Comparison of ENCODE assay signal across 1 cellular context in genomic region chr3:157475921-157476395, GRCh38.
TF ChIP-seq lines count a peak whose summit lies in the region.

No MANE protein-coding gene starts in this region.

TF ChIP-seq in HEK293, 187 proteins besides CTCF, POLR2A, EP300 and RAD21 (continued from another document and continues in another):
- TF ChIP-seq ZBTB6 (tag by site-specific recombination; IDR thresholded peaks at IDR 0.05) (no peak), SETDB1 (IDR thresholded peaks at IDR 0.05; ENCODE audit: insufficient read length, low read length) (no peak), OSR2 (tag by site-specific recombination; IDR thresholded peaks at IDR 0.05) (peak; percentile 15; the same call in 1 of the 2 replicates), ZNF148 (tag by site-specific recombination; IDR thresholded peaks at IDR 0.05; ENCODE audit: borderline replicate concordance) (no peak), ZNF513 (tag by site-specific recombination; IDR thresholded peaks at IDR 0.05) (no peak), ZNF23 (tag by site-specific recombination; IDR thresholded peaks at IDR 0.05; ENCODE audit: borderline replicate concordance) (no peak), ZNF350 (tag by site-specific recombination; IDR thresholded peaks at IDR 0.05) (no peak), HIC1 (tag by site-specific recombination; IDR thresholded peaks at IDR 0.05) (peak; percentile 87), ZNF555 (tag by site-specific recombination; conservative IDR thresholded peaks at IDR 0.05) (no peak), ZSCAN4 (tag by site-specific recombination; IDR thresholded peaks at IDR 0.05) (no peak), ZNF391 (tag by site-specific recombination; IDR thresholded peaks at IDR 0.05; ENCODE audit: borderline replicate concordance, low read depth) (no peak), ZNF785 (tag by site-specific recombination; IDR thresholded peaks at IDR 0.05) (no peak), GLI4 (tag by site-specific recombination; IDR thresholded peaks at IDR 0.05) (0 out of 2 replicates have a peak, but pooled peaks have one; percentile 14), ZNF37A (tag by site-specific recombination; IDR thresholded peaks at IDR 0.05) (no peak), FEZF1 (tag by site-specific recombination; IDR thresholded peaks at IDR 0.05) (peak; percentile 83), SALL2 (tag by site-specific recombination; IDR thresholded peaks at IDR 0.05; ENCODE audit: borderline replicate concordance) (no peak), ZNF544 (tag by site-specific recombination; IDR thresholded peaks at IDR 0.05) (no peak), ZNF202 (tag by site-specific recombination; IDR thresholded peaks at IDR 0.05; ENCODE audit: borderline replicate concordance) (no peak), ZFP37 (tag by site-specific recombination; IDR thresholded peaks at IDR 0.05) (peak; percentile 92), GLIS2 (tag by site-specific recombination; IDR thresholded peaks at IDR 0.05) (no peak), ZFP69B (tag by site-specific recombination; IDR thresholded peaks at IDR 0.05) (peak; percentile 54; the same call in 1 of the 2 replicates), IKZF3 (tag by site-specific recombination; IDR thresholded peaks at IDR 0.05) (no peak), WT1 (tag by site-specific recombination; IDR thresholded peaks at IDR 0.05) (no peak), ZNF518A (tag by site-specific recombination; conservative IDR thresholded peaks at IDR 0.05; ENCODE audit: low read depth) (peak; percentile 41; the same call in 1 of the 2 replicates), ATF2 (tag by site-specific recombination; IDR thresholded peaks at IDR 0.05; ENCODE audit: low read depth) (no peak), KLF17 (tag by site-specific recombination; IDR thresholded peaks at IDR 0.05) (no peak), ZNF791 (tag by site-specific recombination; IDR thresholded peaks at IDR 0.05) (no peak), ZIC2 (tag by site-specific recombination; IDR thresholded peaks at IDR 0.05) (no peak), ZNF658 (tag by site-specific recombination; IDR thresholded peaks at IDR 0.05) (no peak), ZNF747 (tag by site-specific recombination; IDR thresholded peaks at IDR 0.05) (no peak), ZNF585B (tag by site-specific recombination; IDR thresholded peaks at IDR 0.05) (no peak), KLF7 (tag by site-specific recombination; IDR thresholded peaks at IDR 0.05; ENCODE audit: borderline replicate concordance) (no peak), ZSCAN23 (tag by site-specific recombination; IDR thresholded peaks at IDR 0.05) (no peak), YY2 (tag by site-specific recombination; IDR thresholded peaks at IDR 0.05) (no peak), KLF1 (tag by site-specific recombination; IDR thresholded peaks at IDR 0.05) (no peak), ZNF16 (tag by site-specific recombination; IDR thresholded peaks at IDR 0.05; ENCODE audit: low read depth) (no peak), ZNF529 (tag by site-specific recombination; IDR thresholded peaks at IDR 0.05; ENCODE audit: insufficient replicate concordance) (no peak), ZNF394 (tag by site-specific recombination; IDR thresholded peaks at IDR 0.05; ENCODE audit: borderline replicate concordance) (peak; percentile 80), RBAK (tag by site-specific recombination; IDR thresholded peaks at IDR 0.05) (no peak), ZNF19 (tag by site-specific recombination; IDR thresholded peaks at IDR 0.05; ENCODE audit: low read depth) (no peak), KLF16 (tag by site-specific recombination; IDR thresholded peaks at IDR 0.05) (peak; percentile 21; the same call in 1 of the 2 replicates), ZNF561 (tag by site-specific recombination; IDR thresholded peaks at IDR 0.05; ENCODE audit: borderline replicate concordance) (no peak), HOXC10 (CRISPR knock-in tag; IDR thresholded peaks at IDR 0.05) (no peak), ZNF248 (tag by site-specific recombination; IDR thresholded peaks at IDR 0.05) (no peak), ZNF521 (tag by site-specific recombination; IDR thresholded peaks at IDR 0.05) (no peak), SP7 (tag by site-specific recombination; IDR thresholded peaks at IDR 0.05) (peak; percentile 80), KLF8 (tag by site-specific recombination; IDR thresholded peaks at IDR 0.05) (0 out of 2 replicates have a peak, but pooled peaks have one; percentile 30), ZNF426 (tag by site-specific recombination; IDR thresholded peaks at IDR 0.05) (no peak), ZNF416 (tag by site-specific recombination; IDR thresholded peaks at IDR 0.05) (no peak), ZNF24 (tag by site-specific recombination; IDR thresholded peaks at IDR 0.05) (peak; percentile 60; the same call in 1 of the 2 replicates), ZNF157 (tag by site-specific recombination; IDR thresholded peaks at IDR 0.05) (no peak), BCL11B (tag by site-specific recombination; IDR thresholded peaks at IDR 0.05; ENCODE audit: low read depth) (no peak), ZSCAN5A (tag by site-specific recombination; IDR thresholded peaks at IDR 0.05) (no peak), ZNF626 (tag by site-specific recombination; IDR thresholded peaks at IDR 0.05) (no peak)
